ENCODE assay signal across 18 cellular contexts in genomic region chr22:32964411-32965057, GRCh38.
A peak's percentile ranks its signal among the peaks of the same experiment; 100 is the strongest.
DNase-seq lines count a peak whose midpoint lies in the region; ATAC-seq, FAIRE-seq and TF ChIP-seq lines count a peak whose summit lies in the region.
"Had no signal": no experiment of that assay in that cellular context is flagged by ENCODE, and none has a peak within 500 bp of the region (broad histone marks: within the 10 kb centered on the region; RNA-seq: fewer than 3 reads in every experiment).

No MANE protein-coding gene starts in this region.

- FAIRE-seq in keratinocyte (lab: Jason Lieb, UNC): peak; percentile 89
- FAIRE-seq: A204.1, GM12891 had no signal

- no peaks in the 10 kb centered on the region for H3K79me2 ChIP-seq in keratinocyte (ENCODE audit: control insufficient read depth, insufficient read depth, low read length)

- H3K36me3 ChIP-seq in keratinocyte (ENCODE audit: control insufficient read depth in 2 of 2, extremely low read depth in 1 of 2, insufficient read depth in 2 of 2, low read length in 2 of 2): no peaks in the 10 kb centered on the region
- no peaks in the 10 kb centered on the region for H3K36me3 ChIP-seq in spleen

- peak overlapping the region; percentile 35 for H3K4me2 ChIP-seq in keratinocyte (ENCODE audit: control insufficient read depth, extremely low read depth, insufficient read depth, low read depth, low read length)

- TF ChIP-seq POLR2A in spleen (IDR thresholded peaks at IDR 0.05): no peak

- TF ChIP-seq CTCF in epithelial cell of esophagus (IDR thresholded peaks at IDR 0.05; ENCODE audit: insufficient read depth, low read depth, low read length, missing control alignments) (no peak), keratinocyte (optimal IDR thresholded peaks at IDR 0.05 in 1 of 3, IDR thresholded peaks at IDR 0.05 in 1 of 3, conservative IDR thresholded peaks at IDR 0.05 in 1 of 3; ENCODE audit: extremely low read depth in 1 of 3, insufficient read depth in 2 of 3, low read length in 3 of 3) (no peak), spleen (IDR thresholded peaks at IDR 0.05 in 8 of 11, conservative IDR thresholded peaks at IDR 0.05 in 3 of 11) (no peak)

- no peaks in the 10 kb centered on the region for H3K9me1 ChIP-seq in keratinocyte (ENCODE audit: control insufficient read depth, extremely low read depth, insufficient read depth, low read length)

- no peak overlapping the region for H3K9ac ChIP-seq in keratinocyte (ENCODE audit: control insufficient read depth, extremely low read depth, insufficient read depth, low read length)

- intact Hi-C loops in left ventricle myocardium superior (cut with micrococcal nuclease): no loop called here
- intact Hi-C loops in Right ventricle myocardium inferior (cut with DNase I): no loop called here
- intact Hi-C loops in spleen (cut with DNase I; ENCODE audit: low total_unique reads): no loop called here

- dilution Hi-C loops in keratinocyte (cut with MboI; ENCODE audit: extremely low pct_ligation_motif_present, low sequenced_read_pairs): no loop called here

- H3K4me3 ChIP-seq in epithelial cell of esophagus (ENCODE audit: low read length) (no peak overlapping the region), keratinocyte (ENCODE audit: control insufficient read depth in 2 of 3, extremely low read depth in 1 of 3, insufficient read depth in 2 of 3, low read depth in 1 of 3, low read length in 3 of 3) (no peak overlapping the region), spleen (no peak overlapping the region)

- H3K4me1 ChIP-seq in keratinocyte (ENCODE audit: control insufficient read depth, extremely low read depth, insufficient read depth, low read length) (peaks cover 16% of the 10 kb centered on the region), spleen (peaks cover 0 to 5% (median 0%) of the 10 kb centered on the region in 6 donors)

- no peaks in the 10 kb centered on the region for H4K20me1 ChIP-seq in keratinocyte (ENCODE audit: control insufficient read depth, extremely low read depth, insufficient read depth, low read length)

- DNase-seq in left ventricle myocardium superior (no peak), Right ventricle myocardium inferior (ENCODE audit: missing footprints) (no peak), epithelial cell of esophagus (ENCODE audit: low read depth) (peak; percentile 87), keratinocyte (ENCODE audit: low read depth, low spot score) (no peak), NCI-H2081 treated with DMSO at 0.1 percent for 48 hours (lab: John Stamatoyannopoulos, UW) (no peak), spleen (no peak)
- DNase-seq: Calu3; CD8-positive, alpha-beta memory T cell; DMS153; Karpas-422; NCI-H1417; NCI-H1694 treated with DMSO at 0.1 percent for 48 hours; NCI-H446; NCI-H526 had no signal

- no peaks in the 10 kb centered on the region for H3K9me3 ChIP-seq in keratinocyte (ENCODE audit: control insufficient read depth, low read depth, low read length)
- H3K9me3 ChIP-seq in spleen: no peaks in the 10 kb centered on the region

- no peaks in the 10 kb centered on the region for H3K27me3 ChIP-seq in keratinocyte (ENCODE audit: control insufficient read depth, extremely low read depth, insufficient read depth, low read length)
- H3K27me3 ChIP-seq in spleen (replicated peaks in 1 of 7): no peaks in the 10 kb centered on the region

- ATAC-seq in left ventricle myocardium superior (peak; percentile 60), Right ventricle myocardium inferior (no peak), GM21529 (IDR thresholded peaks at IDR 0.05; ENCODE audit: unreplicated experiment) (no peak)

- no peak overlapping the region for H3K27ac ChIP-seq in keratinocyte (ENCODE audit: control insufficient read depth, insufficient read depth, low read length)
- no peak overlapping the region for H3K27ac ChIP-seq in spleen
- H3K27ac ChIP-seq: C4-2B had no signal

- no peak overlapping the region for H2AFZ ChIP-seq in keratinocyte (ENCODE audit: control insufficient read depth, low read length)

- 65 to 81% (median 75%) methylated on average over 3 of the region's 3 CpGs for WGBS in spleen, 5 donors
